15 cellular contexts compared by ENCODE assay signal in the genomic region with DNA sequence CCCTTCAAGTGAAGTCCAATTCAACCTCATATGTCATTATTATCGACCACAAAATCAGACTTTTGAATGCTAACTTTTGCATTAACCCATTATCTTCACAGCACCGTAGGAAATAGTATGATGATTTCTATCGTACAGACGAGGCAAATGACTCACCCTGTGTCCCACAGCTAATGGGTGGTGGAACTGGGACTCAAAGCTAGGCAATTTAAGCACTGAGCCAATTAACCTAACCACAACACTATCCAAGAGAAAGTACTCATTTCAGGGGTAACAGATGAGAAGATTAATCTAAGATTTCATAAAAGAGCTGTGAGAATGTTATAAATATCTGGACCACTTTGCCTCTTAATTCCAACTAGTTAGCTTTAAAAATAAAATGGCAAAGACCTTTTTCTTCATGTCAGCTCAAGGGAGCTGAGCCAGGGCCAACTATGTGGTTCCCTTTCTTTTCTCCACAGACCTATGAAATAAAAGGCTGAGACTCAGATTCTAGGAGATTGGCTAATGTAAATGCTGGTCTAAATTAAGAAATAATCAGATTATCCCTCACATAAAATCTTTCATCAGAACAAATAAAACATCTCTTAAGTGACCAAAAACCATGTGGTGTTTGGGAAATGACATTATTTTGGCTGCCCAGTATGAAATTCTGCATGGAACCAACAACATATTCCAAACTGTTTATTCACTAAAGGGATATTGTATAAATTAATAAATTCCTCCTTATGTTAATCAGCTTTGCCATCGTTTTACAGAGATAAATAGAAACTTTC. TPM values are rescaled to one million over a fixed set of nuclear protein-coding genes. Genes with fewer than 3 reads are reported as not detected.
A peak's percentile ranks its signal among the peaks of the same experiment; 100 is the strongest.
DNase-seq lines count a peak whose midpoint lies in the region; ATAC-seq, FAIRE-seq and TF ChIP-seq lines count a peak whose summit lies in the region.
"Had no signal": no experiment of that assay in that cellular context is flagged by ENCODE, and none has a peak within 500 bp of the region (broad histone marks: within the 10 kb centered on the region; RNA-seq: fewer than 3 reads in every experiment).

No MANE protein-coding gene starts in this region.

- no peaks in the 10 kb centered on the region for H3K27me3 ChIP-seq in colonic mucosa
- H3K27me3 ChIP-seq: upper lobe of left lung had no signal

- peak overlapping the region; percentile 89 for H3K27ac Mint-ChIP-seq in activated CD4-positive, alpha-beta T cell treated with anti-CD3 and anti-CD28 coated beads, Interleukin-2, amount 10 ng/mL, durations not matched to agents 24 days and 14 days
- H3K27ac Mint-ChIP-seq: nephron progenitor cell had no signal

- H3K36me3 ChIP-seq in colonic mucosa: no peaks in the 10 kb centered on the region
- H3K36me3 ChIP-seq: heart right ventricle, upper lobe of left lung had no signal

- DNase-seq in activated CD4-positive, alpha-beta T cell treated with anti-CD3 and anti-CD28 coated beads, Interleukin-2, amount 10 ng/mL, durations not matched to agents 24 days and 14 days: no peak
- no peak for DNase-seq in activated CD4-positive, alpha-beta T cell treated with anti-CD3 and anti-CD28 coated beads for 1 hour
- DNase-seq in RCC 7860 (ENCODE audit: low spot score): no peak
- DNase-seq in colonic mucosa: no peak
- no peak for DNase-seq in stimulated activated naive CD8-positive, alpha-beta T cell treated with anti-CD3 and anti-CD28 coated beads, Interleukin-15, Interleukin-2, amounts not matched to agents 100 U/mL and 50 U/mL, for 24 hours
- DNase-seq in caudate nucleus (lab: John Stamatoyannopoulos, UW): no peak
- no peak for DNase-seq in HT-29 (ENCODE audit: low spot score)
- DNase-seq: DMS79 treated with DMSO at 0.1 percent for 48 hours, heart right ventricle, NCI-H510A, nephron progenitor cell, upper lobe of left lung had no signal

- no peaks in the 10 kb centered on the region for H3K4me1 ChIP-seq in colonic mucosa

- peaks cover 4% of the 10 kb centered on the region for H3K9me3 Mint-ChIP-seq in activated CD4-positive, alpha-beta T cell treated with anti-CD3 and anti-CD28 coated beads, Interleukin-2, amount 10 ng/mL, durations not matched to agents 24 days and 14 days

- peak; percentile 26 for FAIRE-seq in RCC 7860 (lab: Jason Lieb, UNC)

- peak; percentile 21 for ATAC-seq in stimulated activated naive CD8-positive, alpha-beta T cell treated with anti-CD3 and anti-CD28 coated beads, Interleukin-15, Interleukin-2, amounts not matched to agents 100 U/mL and 50 U/mL, for 24 hours
- ATAC-seq in GM18517 (IDR thresholded peaks at IDR 0.05; ENCODE audit: unreplicated experiment): no peak
- ATAC-seq: HCT116, heart right ventricle had no signal

- H3K9me3 ChIP-seq in colonic mucosa: no peaks in the 10 kb centered on the region

- H3K9ac ChIP-seq in colonic mucosa (ENCODE audit: low read depth in 2 of 2, low read length in 2 of 2): no peak overlapping the region

- H3K27me3 Mint-ChIP-seq in activated CD4-positive, alpha-beta T cell treated with anti-CD3 and anti-CD28 coated beads, Interleukin-2, amount 10 ng/mL, durations not matched to agents 24 days and 14 days: no peaks in the 10 kb centered on the region

- no peak for TF ChIP-seq CTCF in colonic mucosa (IDR thresholded peaks at IDR 0.05)

- intact Hi-C loops in activated CD4-positive, alpha-beta T cell treated with anti-CD3 and anti-CD28 coated beads, Interleukin-2, amount 10 ng/mL, durations not matched to agents 24 days and 14 days (cut with micrococcal nuclease): loop anchor here (10.0 kb wide), 1 partner anchor 386 kb away; a partner anchor contains a TSS
- intact Hi-C loops in colonic mucosa (cut with DNase I): no loop called here

- H3K4me1 Mint-ChIP-seq in activated CD4-positive, alpha-beta T cell treated with anti-CD3 and anti-CD28 coated beads, Interleukin-2, amount 10 ng/mL, durations not matched to agents 24 days and 14 days: peaks cover 55% of the 10 kb centered on the region

- H3K36me3 Mint-ChIP-seq in activated CD4-positive, alpha-beta T cell treated with anti-CD3 and anti-CD28 coated beads, Interleukin-2, amount 10 ng/mL, durations not matched to agents 24 days and 14 days (ENCODE audit: low read depth): peaks cover 91% of the 10 kb centered on the region

- H3K27ac ChIP-seq in colonic mucosa (peak overlapping the region; percentile 31), caudate nucleus (ENCODE audit: low read depth, low read length) (no peak overlapping the region)
- H3K27ac ChIP-seq: upper lobe of left lung had no signal

- peak overlapping the region; percentile 99 for H3K4me3 Mint-ChIP-seq in activated CD4-positive, alpha-beta T cell treated with anti-CD3 and anti-CD28 coated beads, Interleukin-2, amount 10 ng/mL, durations not matched to agents 24 days and 14 days
- H3K4me3 Mint-ChIP-seq: nephron progenitor cell had no signal

- no peak overlapping the region for H3K4me3 ChIP-seq in colonic mucosa
- H3K4me3 ChIP-seq: upper lobe of left lung had no signal

RNA-seq across cellular contexts. Expression of a gene that starts 4.9 kb away (rescaled TPM):
- 66.7 and 69.9 TPM in 2 replicates for total RNA-seq in activated CD4-positive, alpha-beta T cell treated with anti-CD3 and anti-CD28 coated beads, Interleukin-2, amount 10 ng/mL, durations not matched to agents 24 days and 14 days
- 1 to 10 TPM; 4.3 to 6.6 TPM for total RNA-seq in colonic mucosa
- total RNA-seq in HT-29 (2014; rRNA removed; shearing (Covaris generic)): not detected in 2 replicates
- total RNA-seq: A673 had no signal

RNA-seq across cellular contexts. Expression of a gene that starts 51.5 kb away (rescaled TPM):
- total RNA-seq in activated CD4-positive, alpha-beta T cell treated with anti-CD3 and anti-CD28 coated beads, Interleukin-2, amount 10 ng/mL, durations not matched to agents 24 days and 14 days: 0.17 and 0.33 TPM in 2 replicates
- total RNA-seq in colonic mucosa: 10 to 100 TPM; 14.4 to 32.3 TPM
- total RNA-seq in HT-29 (2014; rRNA removed; shearing (Covaris generic)): not detected in 2 replicates
- total RNA-seq: A673 had no signal

Comparison
In these comparisons a context has a peak if more than half of its experiments do, and no peak if none do; other contexts are left out.
1. RNA of a gene that starts 51.5 kb away (total RNA-seq): 14.4 to 32.3 TPM in colonic mucosa; 0.17 to 0.33 TPM in activated CD4-positive, alpha-beta T cell treated with anti-CD3 and anti-CD28 coated beads, Interleukin-2, amount 10 ng/mL, durations not matched to agents 24 days and 14 days and not detected in HT-29; every median in the first group is over 10 times any median in the second.